Comparison of ENCODE assay signal across 26 cellular contexts in genomic region chr18:55186588-55186987, GRCh38.
"Had no signal": no experiment of that assay in that cellular context is flagged by ENCODE, and none has a peak within 500 bp of the region (broad histone marks: within the 10 kb centered on the region; RNA-seq: fewer than 3 reads in every experiment).

No MANE protein-coding gene starts in this region.

- H3K4me3 ChIP-seq: cardiac muscle cell, Peyer's patch had no signal

- DNase-seq: activated B cell treated with CpG ODN at 0.5 μM for 24 hours; activated CD4-positive, alpha-beta T cell treated with anti-CD3 and anti-CD28 coated beads for 4 hours; activated CD4-positive, CD25-positive, alpha-beta regulatory T cell treated with anti-CD3 and anti-CD28 coated beads, Interleukin-2, amount 50 U/mL, for 72 hours; activated CD8-positive, alpha-beta T cell treated with anti-CD3 and anti-CD28 coated beads, Interleukin-2, amount 10 ng/mL, durations not matched to agents 7 days and 5 days; activated gamma-delta T cell treated with Interleukin-2 at 50 U/mL for 16 hours; activated naive CD4-positive, alpha-beta T cell treated with anti-CD3 and anti-CD28 coated beads for 36 hours; activated T-cell treated with anti-CD3 and anti-CD28 coated beads, Interleukin-2, amount 50 U/mL, for 4 hours; amniotic stem cell; aorta; NCI-H1048; NCI-H1105 treated with DMSO at 0.1 percent for 48 hours; NCI-H1436 treated with DMSO at 0.1 percent for 48 hours; NCI-H1694 treated with DMSO at 0.1 percent for 48 hours; NCI-H2029; NCI-H345; NCI-H524 treated with DMSO at 0.1 percent for 48 hours; PC-3; Peyer's patch; SIG-M5; SW 1271; T-helper 1 cell; T-helper 2 cell; T-helper 9 cell had no signal

- H3K9me3 ChIP-seq: Peyer's patch had no signal

- H3K27me3 ChIP-seq: cardiac muscle cell, Peyer's patch had no signal

- H3K27ac ChIP-seq: cardiac muscle cell, Peyer's patch, RWPE1, VCaP had no signal

- H3K4me1 ChIP-seq: Peyer's patch had no signal

- H3K36me3 ChIP-seq: cardiac muscle cell, Peyer's patch had no signal
